ENCODE assay signal across 1 cellular context in the genomic region with DNA sequence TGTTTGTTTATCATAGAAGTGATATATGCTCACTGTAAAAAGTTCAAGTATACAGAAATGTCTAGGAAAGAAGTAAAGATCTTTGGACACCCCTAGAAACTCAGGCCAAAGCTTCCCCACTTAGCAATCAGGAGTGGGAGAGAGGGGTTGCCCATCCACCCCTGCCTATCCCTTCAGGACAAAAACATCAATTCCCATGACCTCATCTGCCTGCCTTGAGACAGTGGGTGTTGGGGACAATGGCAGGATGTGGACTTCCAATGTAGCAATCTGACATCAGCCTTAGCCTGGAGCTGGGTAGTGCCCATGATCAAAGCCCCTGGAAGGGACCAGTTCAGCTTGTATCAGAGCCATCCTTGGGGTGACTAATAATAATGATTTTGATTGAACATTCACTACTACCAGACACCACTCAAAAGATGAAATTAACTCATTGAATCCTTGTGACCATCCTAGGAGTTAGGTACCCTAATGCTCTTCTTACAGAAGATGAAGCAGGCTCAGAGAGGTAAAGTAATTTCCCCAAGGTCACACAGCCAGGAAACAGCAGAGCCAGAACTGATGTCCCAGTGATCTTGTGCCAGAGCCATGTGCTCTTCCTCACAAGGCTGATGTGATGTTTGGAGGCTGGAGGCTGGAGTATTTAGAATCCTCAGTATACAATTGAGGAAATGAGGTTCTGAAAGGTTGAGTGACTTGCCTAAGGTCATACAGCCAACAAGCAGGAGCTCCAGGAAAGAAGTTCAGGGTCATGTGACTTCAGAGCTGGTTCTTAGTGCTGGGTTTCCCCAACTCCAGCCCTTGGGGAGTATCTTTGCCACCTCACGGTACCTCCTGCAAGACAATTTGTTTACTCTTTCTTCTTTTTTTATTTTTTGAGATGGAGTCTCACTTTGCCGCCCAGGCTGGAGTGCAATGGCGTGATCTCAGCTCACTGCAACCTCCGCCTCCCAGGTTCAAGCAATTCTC.
TF ChIP-seq lines count a peak whose summit lies in the region.

No MANE protein-coding gene starts in this region.

TF ChIP-seq in IMR-90, 13 proteins besides CTCF, POLR2A, EP300 and RAD21 (continued from another document):
- TF ChIP-seq CHD1 (IDR thresholded peaks at IDR 0.05; ENCODE audit: low read depth, low read length), result no peak
- no peak for TF ChIP-seq RFX5 (IDR thresholded peaks at IDR 0.05; ENCODE audit: low read depth, low read length)
- TF ChIP-seq, protein P1, sequence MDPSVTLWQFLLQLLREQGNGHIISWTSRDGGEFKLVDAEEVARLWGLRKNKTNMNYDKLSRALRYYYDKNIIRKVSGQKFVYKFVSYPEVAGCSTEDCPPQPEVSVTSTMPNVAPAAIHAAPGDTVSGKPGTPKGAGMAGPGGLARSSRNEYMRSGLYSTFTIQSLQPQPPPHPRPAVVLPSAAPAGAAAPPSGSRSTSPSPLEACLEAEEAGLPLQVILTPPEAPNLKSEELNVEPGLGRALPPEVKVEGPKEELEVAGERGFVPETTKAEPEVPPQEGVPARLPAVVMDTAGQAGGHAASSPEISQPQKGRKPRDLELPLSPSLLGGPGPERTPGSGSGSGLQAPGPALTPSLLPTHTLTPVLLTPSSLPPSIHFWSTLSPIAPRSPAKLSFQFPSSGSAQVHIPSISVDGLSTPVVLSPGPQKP (IDR thresholded peaks at IDR 0.05; ENCODE audit: borderline replicate concordance, low read depth, low read length), result no peak
